29 cellular contexts compared by ENCODE assay signal in the genomic region with DNA sequence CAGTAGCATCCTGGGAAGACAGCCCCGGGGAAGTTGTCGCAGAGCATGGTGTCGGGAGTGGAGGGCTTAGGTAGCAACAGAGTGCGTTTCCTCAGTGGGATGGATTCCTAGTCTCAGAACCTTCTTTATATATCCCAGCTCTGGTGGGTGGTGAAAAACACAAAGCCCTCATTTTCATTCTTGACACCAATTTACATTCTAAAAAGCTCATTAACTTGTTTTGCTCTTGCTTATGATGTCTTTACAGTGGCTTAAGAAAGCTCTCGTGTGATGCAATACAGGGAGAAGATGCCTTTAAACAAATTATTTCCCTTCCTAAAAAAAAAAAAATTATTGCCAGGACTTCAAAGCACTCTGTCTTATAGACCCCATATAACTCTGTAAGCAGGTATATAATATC. TPM values are rescaled to one million over a fixed set of nuclear protein-coding genes. Genes with fewer than 3 reads are reported as not detected.
DNase-seq lines count a peak whose midpoint lies in the region; ATAC-seq and TF ChIP-seq lines count a peak whose summit lies in the region.
"Had no signal": no experiment of that assay in that cellular context is flagged by ENCODE, and none has a peak within 500 bp of the region (broad histone marks: within the 10 kb centered on the region; RNA-seq: fewer than 3 reads in every experiment).

A gene with protein sequence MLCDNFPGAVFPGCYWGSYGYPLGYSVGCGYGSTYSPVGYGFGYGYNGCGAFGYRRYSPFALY (minus strand): TSS at position 101 of the 400 bp plus-strand sequence. CDS start 54 bp downstream, at position 47.

- in situ Hi-C loops in ACHN (cut with HindIII; ENCODE audit: low pct_ligation_motif_present, low pct_unique_long_range_greater_than_20kb, low sequenced_read_pairs) = no loop called here

- H2BK15ac ChIP-seq in neuronal stem cell (ENCODE audit: low read length) = no peak within 1 kb of the TSS

- H3K4me1 Mint-ChIP-seq in GM23338 (peaks cover 11% of the 10 kb centered on the region), WTC11 (peaks cover 11% of the 10 kb centered on the region)
- H3K4me1 Mint-ChIP-seq: CD14-positive monocyte had no signal

- H3K79me1 ChIP-seq in neuronal stem cell (ENCODE audit: low read depth, low read length) = no peaks in the 10 kb centered on the region

- ATAC-seq in GM23338 (no peak; the same call in 1 of the 3 replicates), WTC11 (peak; percentile 43), HG02623 (IDR thresholded peaks at IDR 0.05; ENCODE audit: unreplicated experiment) (no peak), GM21528 (IDR thresholded peaks at IDR 0.05; ENCODE audit: low FRiP score, unreplicated experiment) (no peak)
- ATAC-seq: A549, GM12878 had no signal

- no peaks in the 10 kb centered on the region for H3F3A ChIP-seq in GM23338 (replicated peaks; ENCODE audit: low read depth)

- no peaks in the 10 kb centered on the region for H3K36me3 Mint-ChIP-seq in GM23338 (ENCODE audit: low read depth)
- H3K36me3 Mint-ChIP-seq in WTC11 = no peaks in the 10 kb centered on the region
- H3K36me3 Mint-ChIP-seq: CD14-positive monocyte; CD4-positive, alpha-beta memory T cell; CD4-positive, CD25-positive, alpha-beta regulatory T cell; CD8-positive, alpha-beta memory T cell had no signal

- H2AFZ ChIP-seq in GM23338 (peak within 1 kb of the TSS; percentile 33; the same call in 1 of the 2 replicates), neuronal stem cell (ENCODE audit: low read length) (peak within 1 kb of the TSS; percentile 29)

- no peak within 1 kb of the TSS for H3K23ac ChIP-seq in neuronal stem cell (ENCODE audit: low read depth, low read length, poor library complexity)

- H3K4me3 Mint-ChIP-seq in GM23338 = no peak within 1 kb of the TSS
- H3K4me3 Mint-ChIP-seq in WTC11 = no peak within 1 kb of the TSS
- H3K4me3 Mint-ChIP-seq: CD14-positive monocyte; CD4-positive, alpha-beta memory T cell; CD4-positive, CD25-positive, alpha-beta regulatory T cell; CD8-positive, alpha-beta memory T cell had no signal

- H3K4me1 ChIP-seq in GM23338 (ENCODE audit: insufficient read depth) = no peaks in the 10 kb centered on the region
- no peaks in the 10 kb centered on the region for H3K4me1 ChIP-seq in neuronal stem cell (ENCODE audit: control insufficient read depth in 2 of 2, insufficient read depth in 1 of 2, low read depth in 1 of 2, low read length in 2 of 2)
- H3K4me1 ChIP-seq: A549, BE2C, BLaER1 had no signal

- POLR2A ChIA-PET in WTC11 (lab: Charles Lee) = no interaction called here

- H4K8ac ChIP-seq in neuronal stem cell (ENCODE audit: low read depth, low read length) = no peak within 1 kb of the TSS

- H3K27me3 ChIP-seq in GM23338 (ENCODE audit: insufficient read depth) = no peaks in the 10 kb centered on the region
- H3K27me3 ChIP-seq in neuronal stem cell (ENCODE audit: control insufficient read depth in 3 of 3, insufficient read depth in 3 of 3, low read depth in 1 of 3, low read length in 3 of 3) = no peaks in the 10 kb centered on the region
- H3K27me3 ChIP-seq: BE2C, BLaER1 had no signal

- no CpG with 5 or more reads among the region's 5 CpGs for WGBS in neuronal stem cell (ENCODE audit: extremely low coverage in 2 of 2, insufficient read length in 2 of 2, insufficient replicate concordance in 1 of 2), 2 donors

- H3K9ac ChIP-seq in neuronal stem cell (ENCODE audit: low read depth, low read length, poor library complexity) = no peak within 1 kb of the TSS
- H3K9ac ChIP-seq: BLaER1 had no signal

- no peak within 1 kb of the TSS for H2BK120ac ChIP-seq in neuronal stem cell (ENCODE audit: low read depth, low read length)

- H3K36me3 ChIP-seq in GM23338 (ENCODE audit: insufficient read depth) (no peaks in the 10 kb centered on the region), neuronal stem cell (replicated peaks in 1 of 2; ENCODE audit: control insufficient read depth in 2 of 2, insufficient read depth in 2 of 2, low read length in 2 of 2) (no peaks in the 10 kb centered on the region)
- H3K36me3 ChIP-seq: BE2C, BLaER1 had no signal

- CTCF ChIA-PET in WTC11 (lab: Charles Lee) = interaction anchor here (1.2 to 1.6 kb wide), 2 partner anchors 18 to 26 kb away, joined by 4 to 5 read pairs; no protein-coding TSS in a partner anchor

- H3K4me2 ChIP-seq in GM23338 (0 out of 2 replicates have a peak within 1 kb of the TSS, but pooled peaks have one; percentile 7), neuronal stem cell (ENCODE audit: insufficient read depth, low read length, poor library complexity, severe bottlenecking) (no peak within 1 kb of the TSS)
- H3K4me2 ChIP-seq: A549, BLaER1 had no signal

- peak; percentile 2 for DNase-seq in GM23338 (ENCODE audit: low spot score)
- DNase-seq in WTC11 (ENCODE audit: low spot score) = no peak
- peak; percentile 7 for DNase-seq in iPS-NIHi11 (ENCODE audit: low spot score)
- no peak for DNase-seq in neuronal stem cell (ENCODE audit: low spot score)
- no peak for DNase-seq in ACHN
- DNase-seq: BE2C; C1 segment of cervical spinal cord; CD4-positive, alpha-beta memory T cell; CD4-positive, CD25-positive, alpha-beta regulatory T cell; CD8-positive, alpha-beta memory T cell; COR-L47; DMS 273 treated with DMSO at 0.1 percent for 48 hours; DMS153; DMS53; DMS79; DND-41; EL; GDM1 had no signal

- H2BK12ac ChIP-seq in neuronal stem cell (ENCODE audit: low read length) = no peak within 1 kb of the TSS

- no peak for TF ChIP-seq CTCF in GM23338 (conservative IDR thresholded peaks at IDR 0.05; ENCODE audit: low read depth in 2 of 2)
- no peak for TF ChIP-seq CTCF in WTC11 (IDR thresholded peaks at IDR 0.05)

- H3K9me2 ChIP-seq in GM23338 (ENCODE audit: insufficient read depth) = peaks cover 8% of the 10 kb centered on the region; the same call in 1 of the 2 replicates

- H3K79me2 ChIP-seq in GM23338 (replicated peaks; ENCODE audit: insufficient read depth) = no peaks in the 10 kb centered on the region

- no peaks in the 10 kb centered on the region; the same call in 2 of the 3 replicates for H3K9me3 Mint-ChIP-seq in GM23338
- no peaks in the 10 kb centered on the region for H3K9me3 Mint-ChIP-seq in WTC11
- H3K9me3 Mint-ChIP-seq: CD4-positive, CD25-positive, alpha-beta regulatory T cell; CD8-positive, alpha-beta memory T cell had no signal

- H3K27ac ChIP-seq in GM23338 (ENCODE audit: low read depth) (no peak within 1 kb of the TSS), neuronal stem cell (replicated peaks; ENCODE audit: low read length) (no peak within 1 kb of the TSS)
- H3K27ac ChIP-seq: 22Rv1, A549, BLaER1 had no signal

- H4K20me1 ChIP-seq in GM23338 (replicated peaks; ENCODE audit: insufficient read depth) = no peaks in the 10 kb centered on the region
- H4K20me1 ChIP-seq: BLaER1 had no signal

- H2AK5ac ChIP-seq in neuronal stem cell (ENCODE audit: low read depth, low read length) = no peak within 1 kb of the TSS

- no peak within 1 kb of the TSS for H3K14ac ChIP-seq in neuronal stem cell (ENCODE audit: low read length)

- no peak within 1 kb of the TSS for H3K4ac ChIP-seq in neuronal stem cell (ENCODE audit: low read length)

- H4K91ac ChIP-seq in neuronal stem cell (ENCODE audit: low read depth, low read length, poor library complexity) = no peak within 1 kb of the TSS

- H3K4me3 ChIP-seq in GM23338 (no peak within 1 kb of the TSS), neuronal stem cell (ENCODE audit: low read length in 2 of 2) (no peak within 1 kb of the TSS)
- H3K4me3 ChIP-seq: A549, BLaER1, GM12878 had no signal

- H3K27ac Mint-ChIP-seq in GM23338 = no peak within 1 kb of the TSS
- H3K27ac Mint-ChIP-seq in WTC11 = no peak within 1 kb of the TSS
- H3K27ac Mint-ChIP-seq: CD14-positive monocyte; CD4-positive, alpha-beta memory T cell; CD4-positive, CD25-positive, alpha-beta regulatory T cell; CD8-positive, alpha-beta memory T cell had no signal

- H3K18ac ChIP-seq in neuronal stem cell (ENCODE audit: low read length) = peak within 1 kb of the TSS; percentile 15

- H3K9me3 ChIP-seq in neuronal stem cell (replicated peaks in 1 of 2; ENCODE audit: control insufficient read depth in 2 of 2, insufficient read depth in 1 of 2, low read depth in 1 of 2, low read length in 2 of 2) = no peaks in the 10 kb centered on the region
- H3K9me3 ChIP-seq: A549, BE2C, BLaER1 had no signal

- H3K27me3 Mint-ChIP-seq in GM23338 (ENCODE audit: insufficient read depth, low read depth, poor library complexity) (peaks cover 4% of the 10 kb centered on the region), WTC11 (ENCODE audit: low read depth) (no peaks in the 10 kb centered on the region)

- no peak within 1 kb of the TSS for H2BK5ac ChIP-seq in neuronal stem cell (ENCODE audit: low read length)

TF ChIP-seq in WTC11, 78 proteins besides CTCF, POLR2A, EP300 and RAD21 (continues in another document):
- TF ChIP-seq HMGA2 (CRISPR knock-in tag; IDR thresholded peaks at IDR 0.05) = no peak
- TF ChIP-seq, protein P1, sequence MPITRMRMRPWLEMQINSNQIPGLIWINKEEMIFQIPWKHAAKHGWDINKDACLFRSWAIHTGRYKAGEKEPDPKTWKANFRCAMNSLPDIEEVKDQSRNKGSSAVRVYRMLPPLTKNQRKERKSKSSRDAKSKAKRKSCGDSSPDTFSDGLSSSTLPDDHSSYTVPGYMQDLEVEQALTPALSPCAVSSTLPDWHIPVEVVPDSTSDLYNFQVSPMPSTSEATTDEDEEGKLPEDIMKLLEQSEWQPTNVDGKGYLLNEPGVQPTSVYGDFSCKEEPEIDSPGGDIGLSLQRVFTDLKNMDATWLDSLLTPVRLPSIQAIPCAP (CRISPR knock-in tag; IDR thresholded peaks at IDR 0.05) = no peak
- TF ChIP-seq, protein P2, sequence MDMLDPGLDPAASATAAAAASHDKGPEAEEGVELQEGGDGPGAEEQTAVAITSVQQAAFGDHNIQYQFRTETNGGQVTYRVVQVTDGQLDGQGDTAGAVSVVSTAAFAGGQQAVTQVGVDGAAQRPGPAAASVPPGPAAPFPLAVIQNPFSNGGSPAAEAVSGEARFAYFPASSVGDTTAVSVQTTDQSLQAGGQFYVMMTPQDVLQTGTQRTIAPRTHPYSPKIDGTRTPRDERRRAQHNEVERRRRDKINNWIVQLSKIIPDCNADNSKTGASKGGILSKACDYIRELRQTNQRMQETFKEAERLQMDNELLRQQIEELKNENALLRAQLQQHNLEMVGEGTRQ (CRISPR knock-in tag; IDR thresholded peaks at IDR 0.05) = no peak
- TF ChIP-seq, protein P3, sequence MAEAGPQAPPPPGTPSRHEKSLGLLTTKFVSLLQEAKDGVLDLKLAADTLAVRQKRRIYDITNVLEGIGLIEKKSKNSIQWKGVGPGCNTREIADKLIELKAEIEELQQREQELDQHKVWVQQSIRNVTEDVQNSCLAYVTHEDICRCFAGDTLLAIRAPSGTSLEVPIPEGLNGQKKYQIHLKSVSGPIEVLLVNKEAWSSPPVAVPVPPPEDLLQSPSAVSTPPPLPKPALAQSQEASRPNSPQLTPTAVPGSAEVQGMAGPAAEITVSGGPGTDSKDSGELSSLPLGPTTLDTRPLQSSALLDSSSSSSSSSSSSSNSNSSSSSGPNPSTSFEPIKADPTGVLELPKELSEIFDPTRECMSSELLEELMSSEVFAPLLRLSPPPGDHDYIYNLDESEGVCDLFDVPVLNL (CRISPR knock-in tag; IDR thresholded peaks at IDR 0.05; ENCODE audit: borderline replicate concordance, low read depth) = no peak
- TF ChIP-seq ZNF671 (CRISPR knock-in tag; IDR thresholded peaks at IDR 0.05) = no peak

RNA-seq across cellular contexts. Expression of the gene that starts here (rescaled TPM):
- not detected in 2 replicates for total RNA-seq in GM23338 (2014; rRNA removed; shearing (Covaris generic))
- not detected in 2 replicates for polyA plus RNA-seq in GM23338 (2016; fragmentation: Nextera tagmentation; extraction: Ambion mirVana)
- not detected in 3 replicates for total RNA-seq in WTC11 (2021)
- polyA plus RNA-seq in neuronal stem cell (2013, experiment 1 of 2) = not detected
- not detected for polyA plus RNA-seq in neuronal stem cell (2013, experiment 2 of 2)
- total RNA-seq: A172; CD4-positive, alpha-beta memory T cell; CD4-positive, CD25-positive, alpha-beta regulatory T cell; CD8-positive, alpha-beta memory T cell; Daoy; G401; GM12878 had no signal
- polyA plus RNA-seq: A549; AG04450; CD14-positive monocyte; CD4-positive, alpha-beta memory T cell; CD4-positive, CD25-positive, alpha-beta regulatory T cell; CD8-positive, alpha-beta memory T cell; GM12878 had no signal

Comparison
In these comparisons a context has a peak if more than half of its experiments do, and no peak if none do; other contexts are left out.
1. Peak in DNase-seq and H3K4me2 ChIP-seq in GM23338; RNA of the gene not detected or under 1 TPM.
2. Peak in ATAC-seq in WTC11; RNA of the gene not detected or under 1 TPM.